In genomic region chr10:6530211-6530840, GRCh38 we compare ENCODE assay signal across 11 cellular contexts. TPM values are rescaled to one million over a fixed set of nuclear protein-coding genes. Genes with fewer than 3 reads are reported as not detected.
DNase-seq lines count a peak whose midpoint lies in the region; ATAC-seq and TF ChIP-seq lines count a peak whose summit lies in the region.
"Had no signal": no experiment of that assay in that cellular context is flagged by ENCODE, and none has a peak within 500 bp of the region (broad histone marks: within the 10 kb centered on the region; RNA-seq: fewer than 3 reads in every experiment).

No MANE protein-coding gene starts in this region.

- no peak for TF ChIP-seq EP300 in stomach (IDR thresholded peaks at IDR 0.05)

- no peak for TF ChIP-seq CTCF in stomach (IDR thresholded peaks at IDR 0.05)

- no peaks in the 10 kb centered on the region for H3K9me3 ChIP-seq in stomach

- 76 to 84% (median 82%) methylated on average over 18 of the region's 18 CpGs for WGBS in stomach, 5 donors

- no peak overlapping the region for H3K4me3 ChIP-seq in stomach

- intact Hi-C loops in stomach (cut with DNase I; ENCODE audit: low total_unique reads) = no loop called here

- peaks cover 0 to 3% (median 0%) of the 10 kb centered on the region in 3 donors for H3K27me3 ChIP-seq in stomach

- no peak for TF ChIP-seq POLR2A in stomach (IDR thresholded peaks at IDR 0.05)

- DNase-seq in activated CD4-positive, alpha-beta T cell treated with anti-CD3 and anti-CD28 coated beads, Interleukin-2, amount 50 U/mL, for 4 hours = peak; percentile 72 to 73
- peak; percentile 11 to 66 (median 42) for DNase-seq in activated naive CD4-positive, alpha-beta T cell (lab: John Stamatoyannopoulos, UW)
- peak; percentile 79 for DNase-seq in stimulated activated CD4-positive, alpha-beta T cell treated with anti-CD3 and anti-CD28 coated beads, Interleukin-15, amount 100 ng/mL, for 24 hours
- DNase-seq in stomach (peak; percentile 43), nucleus accumbens (lab: John Stamatoyannopoulos, UW) (no peak)
- DNase-seq: NCI-H226, SHP77 treated with DMSO at 0.1 percent for 48 hours had no signal

- H3K27ac ChIP-seq in stomach = no peak overlapping the region

- H3K36me3 ChIP-seq in stomach = no peaks in the 10 kb centered on the region

- ATAC-seq in HG03135 (IDR thresholded peaks at IDR 0.05; ENCODE audit: unreplicated experiment) (no peak), HG03378 (IDR thresholded peaks at IDR 0.05; ENCODE audit: unreplicated experiment) (no peak), GM18861 (IDR thresholded peaks at IDR 0.05; ENCODE audit: unreplicated experiment) (no peak)
- ATAC-seq: right cardiac atrium had no signal

- no peaks in the 10 kb centered on the region for H3K4me1 ChIP-seq in stomach

RNA-seq across cellular contexts. Expression of gene PRKCQ, which starts 49.8 kb away (rescaled TPM):
- 1 to 10 TPM in 2 of 5 donors, under 1 TPM in 2, not detected in 1; 0.45 to 5.1 (median 1.8) TPM for total RNA-seq in stomach
- polyA plus RNA-seq in stomach = 1 to 10 TPM in 1 of 3 donors, under 1 TPM in 2; 0.25 to 1.5 (median 0.63) TPM

Comparison
In these comparisons a context has a peak if more than half of its experiments do, and no peak if none do; other contexts are left out.
1. DNase-seq: peak in activated CD4-positive, alpha-beta T cell treated with anti-CD3 and anti-CD28 coated beads, Interleukin-2, amount 50 U/mL, for 4 hours (2 of 2), activated naive CD4-positive, alpha-beta T cell (4 of 4), stimulated activated CD4-positive, alpha-beta T cell treated with anti-CD3 and anti-CD28 coated beads, Interleukin-15, amount 100 ng/mL, for 24 hours (single experiment) and stomach (single experiment); none in nucleus accumbens (0 of 56).